11 cellular contexts compared by ENCODE assay signal in the genomic region with DNA sequence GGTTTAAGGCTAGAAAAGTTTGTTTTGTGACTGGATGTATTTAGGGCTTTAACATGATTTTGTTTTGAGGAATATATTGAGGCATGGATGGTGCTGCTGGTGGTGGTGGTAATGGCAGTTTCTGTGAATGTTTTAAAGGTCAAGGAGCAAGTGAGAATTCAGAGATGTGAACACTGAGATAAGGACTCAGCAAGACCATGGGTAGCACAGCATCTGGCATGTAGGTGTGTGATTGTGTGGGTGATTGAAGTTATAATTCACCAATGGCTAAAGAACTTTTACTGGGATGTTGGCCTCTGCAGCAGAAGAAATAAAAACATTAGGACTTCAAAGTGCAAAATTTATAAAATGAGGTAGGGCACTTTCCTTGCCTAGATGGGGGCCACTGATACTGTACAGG.
DNase-seq lines count a peak whose midpoint lies in the region; ATAC-seq, FAIRE-seq and TF ChIP-seq lines count a peak whose summit lies in the region.
"Had no signal": no experiment of that assay in that cellular context is flagged by ENCODE, and none has a peak within 500 bp of the region (broad histone marks: within the 10 kb centered on the region; RNA-seq: fewer than 3 reads in every experiment).

No MANE protein-coding gene starts in this region.

- no peak for ATAC-seq in CD4-positive, CD25-positive, alpha-beta regulatory T cell (ENCODE audit: low read depth in 2 of 2)
- peak in 3 of 4 donors; percentile 45 to 55 (median 45) for ATAC-seq in pancreas

- no peak for DNase-seq in CD4-positive, CD25-positive, alpha-beta regulatory T cell
- DNase-seq in Karpas-422: no peak
- DNase-seq in colonic mucosa: no peak
- DNase-seq in pancreas: peak in 1 of 6 donors; percentile 32
- no peak for DNase-seq in NCI-H446 treated with DMSO at 0.1 percent for 48 hours (lab: John Stamatoyannopoulos, UW)
- DNase-seq in HK-2 (ENCODE audit: unreplicated experiment): no peak
- DNase-seq in dermis blood vessel endothelial cell: no peak
- DNase-seq in ascending aorta (ENCODE audit: low spot score in 2 of 2): no peak
- DNase-seq: islet precursor cell, small intestine, testis had no signal

- peaks cover 6% of the 10 kb centered on the region; the same call in 1 of the 2 replicates for H4K20me1 ChIP-seq in Karpas-422 (ENCODE audit: insufficient read depth, low read depth, low read length)

- H3K9me3 ChIP-seq in CD4-positive, CD25-positive, alpha-beta regulatory T cell (ENCODE audit: control insufficient read depth in 2 of 2, low read length in 2 of 2): no peaks in the 10 kb centered on the region
- H3K9me3 ChIP-seq in Karpas-422 (ENCODE audit: low read length) (no peaks in the 10 kb centered on the region), colonic mucosa (no peaks in the 10 kb centered on the region), pancreas (no peaks in the 10 kb centered on the region), ascending aorta (no peaks in the 10 kb centered on the region)
- H3K9me3 ChIP-seq: testis had no signal

- no peak for FAIRE-seq in pancreas (lab: Jason Lieb, UNC)
- FAIRE-seq: small intestine had no signal

- peak overlapping the region; percentile 0 to 45 (median 7) for H3K4me3 Mint-ChIP-seq in CD4-positive, CD25-positive, alpha-beta regulatory T cell

- intact Hi-C loops in colonic mucosa (cut with DNase I) (no loop called here), pancreas (cut with DNase I) (no loop called here), ascending aorta (cut with DNase I) (no loop called here)

- no peaks in the 10 kb centered on the region for H3K9me3 Mint-ChIP-seq in CD4-positive, CD25-positive, alpha-beta regulatory T cell

- no peak overlapping the region for H3K27ac ChIP-seq in CD4-positive, CD25-positive, alpha-beta regulatory T cell (ENCODE audit: insufficient read depth, low read length, poor library complexity, severe bottlenecking)
- no peak overlapping the region for H3K27ac ChIP-seq in Karpas-422 (ENCODE audit: low read length)
- H3K27ac ChIP-seq in colonic mucosa: peak overlapping the region; percentile 20
- H3K27ac ChIP-seq in pancreas: no peak overlapping the region
- H3K27ac ChIP-seq in ascending aorta: peak overlapping the region in 1 of 2 donors; percentile 73
- H3K27ac ChIP-seq: testis had no signal

- peaks cover 11% of the 10 kb centered on the region for H3K36me3 ChIP-seq in CD4-positive, CD25-positive, alpha-beta regulatory T cell (ENCODE audit: control insufficient read depth, insufficient read depth, low read length)
- H3K36me3 ChIP-seq in Karpas-422 (ENCODE audit: insufficient read depth, low read length) (no peaks in the 10 kb centered on the region), colonic mucosa (no peaks in the 10 kb centered on the region), pancreas (no peaks in the 10 kb centered on the region), ascending aorta (no peaks in the 10 kb centered on the region)

- no peaks in the 10 kb centered on the region for H3K27me3 ChIP-seq in CD4-positive, CD25-positive, alpha-beta regulatory T cell (ENCODE audit: control insufficient read depth, insufficient read depth, low read length)
- no peaks in the 10 kb centered on the region for H3K27me3 ChIP-seq in Karpas-422 (ENCODE audit: low read length)
- no peaks in the 10 kb centered on the region for H3K27me3 ChIP-seq in colonic mucosa
- H3K27me3 ChIP-seq in pancreas: no peaks in the 10 kb centered on the region
- no peaks in the 10 kb centered on the region for H3K27me3 ChIP-seq in ascending aorta
- H3K27me3 ChIP-seq: testis had no signal

- no peaks in the 10 kb centered on the region for H3K79me2 ChIP-seq in Karpas-422 (ENCODE audit: low read length)

- H3K4me1 Mint-ChIP-seq in CD4-positive, CD25-positive, alpha-beta regulatory T cell: peaks cover 33 to 86% (median 68%) of the 10 kb centered on the region in 4 donors

- H2AFZ ChIP-seq in Karpas-422 (ENCODE audit: low read length): no peak overlapping the region

- H3K4me2 ChIP-seq in Karpas-422 (ENCODE audit: low read depth, low read length, poor library complexity, severe bottlenecking): peak overlapping the region; percentile 50

- H3K9ac ChIP-seq in Karpas-422 (ENCODE audit: low read length): no peak overlapping the region
- H3K9ac ChIP-seq in colonic mucosa (ENCODE audit: low read depth in 2 of 2, low read length in 2 of 2): no peak overlapping the region

- TF ChIP-seq CTCF in colonic mucosa (IDR thresholded peaks at IDR 0.05) (no peak), pancreas (IDR thresholded peaks at IDR 0.05) (no peak), ascending aorta (IDR thresholded peaks at IDR 0.05) (no peak)

- no peaks in the 10 kb centered on the region for H3K9me2 ChIP-seq in Karpas-422 (replicated peaks; ENCODE audit: insufficient read depth, low read length)

- H3K4me3 ChIP-seq in CD4-positive, CD25-positive, alpha-beta regulatory T cell (ENCODE audit: low read depth, low read length): peak overlapping the region; percentile 38
- no peak overlapping the region for H3K4me3 ChIP-seq in Karpas-422 (ENCODE audit: low read length)
- H3K4me3 ChIP-seq in colonic mucosa: no peak overlapping the region
- H3K4me3 ChIP-seq in pancreas: no peak overlapping the region
- H3K4me3 ChIP-seq in ascending aorta: peak overlapping the region in 1 of 2 donors; percentile 23
- H3K4me3 ChIP-seq: testis had no signal

- H3K27me3 Mint-ChIP-seq in CD4-positive, CD25-positive, alpha-beta regulatory T cell: no peaks in the 10 kb centered on the region

- peak overlapping the region; percentile 69 to 79 (median 70) for H3K27ac Mint-ChIP-seq in CD4-positive, CD25-positive, alpha-beta regulatory T cell

- H3K36me3 Mint-ChIP-seq in CD4-positive, CD25-positive, alpha-beta regulatory T cell: peaks cover 25% of the 10 kb centered on the region

- H3K4me1 ChIP-seq in CD4-positive, CD25-positive, alpha-beta regulatory T cell (ENCODE audit: control insufficient read depth, insufficient read depth, low read length, poor library complexity, severe bottlenecking): peaks cover 50% of the 10 kb centered on the region
- H3K4me1 ChIP-seq in Karpas-422 (ENCODE audit: low read length) (peaks cover 33% of the 10 kb centered on the region), colonic mucosa (peaks cover 12% of the 10 kb centered on the region), pancreas (peaks cover 25 to 54% (median 28%) of the 10 kb centered on the region in 3 donors), ascending aorta (peaks cover 11 to 46% of the 10 kb centered on the region in 2 donors)

Comparison
In these comparisons a context has a peak if more than half of its experiments do, and no peak if none do; other contexts are left out.
1. ATAC-seq: peak in pancreas (3 of 4); none in CD4-positive, CD25-positive, alpha-beta regulatory T cell (0 of 2).